Comparison of ENCODE assay signal across 1 cellular context in genomic region chr2:96265840-96266569, GRCh38.
A peak's percentile ranks its signal among the peaks of the same experiment; 100 is the strongest.
TF ChIP-seq lines count a peak whose summit lies in the region.

CIAO1 (plus strand) TSS chr2:96266225; CDS start chr2:96266351, 126 bp downstream.
TMEM127 (minus strand) TSS chr2:96265997; CDS start chr2:96265381, 616 bp downstream.

TF ChIP-seq in HEK293, 187 proteins besides CTCF, POLR2A, EP300 and RAD21 (continued from another document and continues in another):
- 0 out of 2 replicates have a peak, but pooled peaks have one; percentile 36 for TF ChIP-seq ZNF513 (tag by site-specific recombination; IDR thresholded peaks at IDR 0.05)
- TF ChIP-seq ZBTB17 (tag by site-specific recombination; IDR thresholded peaks at IDR 0.05): peak; percentile 79
- TF ChIP-seq ZNF426 (tag by site-specific recombination; IDR thresholded peaks at IDR 0.05): no peak
- TF ChIP-seq ZNF148 (tag by site-specific recombination; IDR thresholded peaks at IDR 0.05; ENCODE audit: borderline replicate concordance): no peak
- TF ChIP-seq SP7 (tag by site-specific recombination; IDR thresholded peaks at IDR 0.05): peak; percentile 40
- no peak for TF ChIP-seq ZNF16 (tag by site-specific recombination; IDR thresholded peaks at IDR 0.05; ENCODE audit: low read depth)
- no peak for TF ChIP-seq SETDB1 (IDR thresholded peaks at IDR 0.05; ENCODE audit: insufficient read length, low read length)
- TF ChIP-seq ZNF514 (tag by site-specific recombination; IDR thresholded peaks at IDR 0.05): no peak
- no peak for TF ChIP-seq ZNF221 (tag by site-specific recombination; IDR thresholded peaks at IDR 0.05; ENCODE audit: borderline replicate concordance)
- no peak for TF ChIP-seq ZNF266 (tag by site-specific recombination; IDR thresholded peaks at IDR 0.05; ENCODE audit: low read depth)
- TF ChIP-seq ZNF530 (tag by site-specific recombination; IDR thresholded peaks at IDR 0.05; ENCODE audit: low read depth): no peak
- no peak; the same call in 1 of the 2 replicates for TF ChIP-seq ZNF623 (tag by site-specific recombination; IDR thresholded peaks at IDR 0.05)
- TF ChIP-seq ZNF473 (tag by site-specific recombination; IDR thresholded peaks at IDR 0.05): no peak
- TF ChIP-seq MYNN (tag by site-specific recombination; IDR thresholded peaks at IDR 0.05; ENCODE audit: borderline replicate concordance): no peak
- TF ChIP-seq ZNF202 (tag by site-specific recombination; IDR thresholded peaks at IDR 0.05; ENCODE audit: borderline replicate concordance): no peak
- no peak for TF ChIP-seq ZNF580 (tag by site-specific recombination; IDR thresholded peaks at IDR 0.05)
- no peak for TF ChIP-seq ZNF521 (tag by site-specific recombination; IDR thresholded peaks at IDR 0.05)
- TF ChIP-seq OSR2 (tag by site-specific recombination; IDR thresholded peaks at IDR 0.05): no peak; the same call in 1 of the 2 replicates
- TF ChIP-seq ZNF664 (tag by site-specific recombination; IDR thresholded peaks at IDR 0.05): no peak
- TF ChIP-seq KLF8 (tag by site-specific recombination; IDR thresholded peaks at IDR 0.05): no peak; the same call in 1 of the 2 replicates
- TF ChIP-seq ZNF341 (tag by site-specific recombination; IDR thresholded peaks at IDR 0.05; ENCODE audit: low read depth): peak; percentile 34; the same call in 1 of the 2 replicates
- TF ChIP-seq SCRT1 (tag by site-specific recombination; IDR thresholded peaks at IDR 0.05; ENCODE audit: borderline replicate concordance): no peak
- no peak for TF ChIP-seq ZNF274 (IDR thresholded peaks at IDR 0.05; ENCODE audit: low read length)
- TF ChIP-seq ZNF274 (tag by site-specific recombination; IDR thresholded peaks at IDR 0.05; ENCODE audit: borderline replicate concordance): no peak
- peak; percentile 85 for TF ChIP-seq SP2 (tag by site-specific recombination; IDR thresholded peaks at IDR 0.05)
- TF ChIP-seq ZNF114 (tag by site-specific recombination; IDR thresholded peaks at IDR 0.05): no peak
- TF ChIP-seq ZNF704 (tag by site-specific recombination; IDR thresholded peaks at IDR 0.05): no peak
- peak; percentile 76; the same call in 1 of the 2 replicates for TF ChIP-seq ZNF792 (tag by site-specific recombination; IDR thresholded peaks at IDR 0.05)
- TF ChIP-seq ZNF670 (tag by site-specific recombination; IDR thresholded peaks at IDR 0.05; ENCODE audit: low read depth): no peak
- no peak; the same call in 1 of the 2 replicates for TF ChIP-seq ZNF768 (tag by site-specific recombination; IDR thresholded peaks at IDR 0.05)
- TF ChIP-seq BCL11B (tag by site-specific recombination; IDR thresholded peaks at IDR 0.05; ENCODE audit: low read depth): no peak
- TF ChIP-seq ZNF585B (tag by site-specific recombination; IDR thresholded peaks at IDR 0.05): no peak
- no peak; the same call in 1 of the 2 replicates for TF ChIP-seq ZSCAN4 (tag by site-specific recombination; IDR thresholded peaks at IDR 0.05)
- TF ChIP-seq ZNF677 (tag by site-specific recombination; IDR thresholded peaks at IDR 0.05): no peak
- TF ChIP-seq ZEB2 (tag by site-specific recombination; IDR thresholded peaks at IDR 0.05): peak; percentile 66
- TF ChIP-seq FEZF1 (tag by site-specific recombination; IDR thresholded peaks at IDR 0.05): no peak
- 0 out of 2 replicates have a peak, but pooled peaks have one; percentile 30 for TF ChIP-seq KLF7 (tag by site-specific recombination; IDR thresholded peaks at IDR 0.05; ENCODE audit: borderline replicate concordance)
- TF ChIP-seq OVOL3 (tag by site-specific recombination; IDR thresholded peaks at IDR 0.05): 0 out of 2 replicates have a peak, but pooled peaks have one; percentile 36
- TF ChIP-seq ZNF280C (tag by site-specific recombination; IDR thresholded peaks at IDR 0.05): no peak
- no peak for TF ChIP-seq ZNF184 (tag by site-specific recombination; IDR thresholded peaks at IDR 0.05)
- no peak for TF ChIP-seq REPIN1 (tag by site-specific recombination; IDR thresholded peaks at IDR 0.05; ENCODE audit: low read depth)
- 0 out of 2 replicates have a peak, but pooled peaks have one; percentile 2 for TF ChIP-seq WT1 (tag by site-specific recombination; IDR thresholded peaks at IDR 0.05)
- TF ChIP-seq ZNF48 (tag by site-specific recombination; IDR thresholded peaks at IDR 0.05): no peak
- no peak for TF ChIP-seq TRIM28 (IDR thresholded peaks at IDR 0.05; ENCODE audit: borderline replicate concordance, low read length)
- no peak for TF ChIP-seq ZNF510 (tag by site-specific recombination; IDR thresholded peaks at IDR 0.05; ENCODE audit: insufficient replicate concordance)
- no peak for TF ChIP-seq ZNF138 (tag by site-specific recombination; IDR thresholded peaks at IDR 0.05; ENCODE audit: borderline replicate concordance)
- TF ChIP-seq ZNF132 (tag by site-specific recombination; IDR thresholded peaks at IDR 0.05; ENCODE audit: borderline replicate concordance): no peak
- TF ChIP-seq ZNF211 (tag by site-specific recombination; IDR thresholded peaks at IDR 0.05; ENCODE audit: low read depth): no peak
- no peak for TF ChIP-seq ZBTB10 (tag by site-specific recombination; IDR thresholded peaks at IDR 0.05)
- no peak for TF ChIP-seq ZBTB7A (tag by site-specific recombination; IDR thresholded peaks at IDR 0.05; ENCODE audit: low read depth)
- TF ChIP-seq ZNF24 (tag by site-specific recombination; IDR thresholded peaks at IDR 0.05): peak; percentile 27
- no peak for TF ChIP-seq TSHZ1 (tag by site-specific recombination; IDR thresholded peaks at IDR 0.05; ENCODE audit: borderline replicate concordance)
- peak; percentile 36; the same call in 1 of the 2 replicates for TF ChIP-seq ZNF843 (tag by site-specific recombination; IDR thresholded peaks at IDR 0.05)
- peak; percentile 47 for TF ChIP-seq KLF1 (tag by site-specific recombination; IDR thresholded peaks at IDR 0.05)
